In genomic region chr6:129621252-129621651, GRCh38 we compare ENCODE assay signal across 8 cellular contexts.
DNase-seq lines count a peak whose midpoint lies in the region; ATAC-seq and TF ChIP-seq lines count a peak whose summit lies in the region.

No MANE protein-coding gene starts in this region.

- H3K36me3 ChIP-seq in breast epithelium, result no peaks in the 10 kb centered on the region

- H3K4me1 Mint-ChIP-seq in MCF 10A (ENCODE audit: insufficient read depth, unreplicated experiment), result peaks cover 14% of the 10 kb centered on the region
- H3K4me1 Mint-ChIP-seq in stimulated activated naive B cell treated with anti-CD40 and anti-IgM and Interleukin-4, amounts not matched to agents 10 μg/mL and 1 μg/mL and 100 μg/mL, for 72 hours, result peaks cover 2 to 8% of the 10 kb centered on the region in 2 donors

- BruUV-seq in MCF 10A (replicated peaks; lab: Mats Ljungman, UMichigan), result no TSS peak

- H3K4me1 ChIP-seq in breast epithelium, result no peaks in the 10 kb centered on the region

- H3K36me3 Mint-ChIP-seq in MCF 10A (ENCODE audit: insufficient read depth, unreplicated experiment), result peaks cover 12% of the 10 kb centered on the region
- peaks cover 2 to 5% of the 10 kb centered on the region in 2 donors for H3K36me3 Mint-ChIP-seq in stimulated activated naive B cell treated with anti-CD40 and anti-IgM and Interleukin-4, amounts not matched to agents 10 μg/mL and 1 μg/mL and 100 μg/mL, for 72 hours

- CTCF ChIA-PET in MCF 10A (lab: Yijun Ruan, JAX), result interaction anchor here (2.4 kb wide), 1 partner anchor 109 kb away, joined by 9 read pairs; no protein-coding TSS in a partner anchor

- H3K9me3 Mint-ChIP-seq in MCF 10A (ENCODE audit: unreplicated experiment), result no peaks in the 10 kb centered on the region
- no peaks in the 10 kb centered on the region for H3K9me3 Mint-ChIP-seq in stimulated activated naive B cell treated with anti-CD40 and anti-IgM and Interleukin-4, amounts not matched to agents 10 μg/mL and 1 μg/mL and 100 μg/mL, for 72 hours

- no peak overlapping the region for H3K27ac Mint-ChIP-seq in MCF 10A (ENCODE audit: low read depth, unreplicated experiment)
- H3K27ac Mint-ChIP-seq in stimulated activated naive B cell treated with anti-CD40 and anti-IgM and Interleukin-4, amounts not matched to agents 10 μg/mL and 1 μg/mL and 100 μg/mL, for 72 hours, result no peak overlapping the region

- DNase-seq in MCF 10A (ENCODE audit: unreplicated experiment), result peak; percentile 26
- DNase-seq in breast epithelium (ENCODE audit: low spot score in 2 of 2), result no peak
- peak; percentile 18 for DNase-seq in UCSD-AML1 (lab: John Stamatoyannopoulos, UW; ENCODE audit: unreplicated experiment)
- DNase-seq in fibroblast of pulmonary artery (ENCODE audit: low read depth), result no peak
- DNase-seq in stimulated activated naive B cell treated with anti-CD40 and anti-IgM and Interleukin-4, amounts not matched to agents 10 μg/mL and 1 μg/mL and 100 μg/mL, for 72 hours, result peak; percentile 5
- no peak for DNase-seq in NCI-H1417 treated with DMSO at 0.1 percent for 48 hours (lab: John Stamatoyannopoulos, UW)
- no peak for DNase-seq in NCI-H2107 treated with DMSO at 0.1 percent for 48 hours (lab: John Stamatoyannopoulos, UW; ENCODE audit: unreplicated experiment)

- H3K27ac ChIP-seq in breast epithelium, result no peak overlapping the region

- TF ChIP-seq POLR2A in breast epithelium (IDR thresholded peaks at IDR 0.05) (no peak), GM18505 (IDR thresholded peaks at IDR 0.05; ENCODE audit: borderline replicate concordance, extremely low read depth, insufficient read depth, insufficient read length) (no peak)

- no peak overlapping the region for H3K4me3 ChIP-seq in breast epithelium
- no peak overlapping the region for H3K4me3 ChIP-seq in fibroblast of pulmonary artery (replicated peaks; ENCODE audit: low read depth, low read length)

- intact Hi-C loops in MCF 10A (cut with micrococcal nuclease) (loop anchor here (5.0 kb wide), 1 partner anchor 91 kb away; the partner anchor contains the start of gene ARHGAP18), breast epithelium (cut with DNase I; ENCODE audit: low total_unique reads) (no loop called here)

- H3K27me3 ChIP-seq in breast epithelium, result no peaks in the 10 kb centered on the region

- no peaks in the 10 kb centered on the region for H3K9me3 ChIP-seq in breast epithelium

- peak; percentile 70 to 80 for ATAC-seq in stimulated activated naive B cell treated with anti-CD40 and anti-IgM and Interleukin-4, amounts not matched to agents 10 μg/mL and 1 μg/mL and 100 μg/mL, for 72 hours (replicated peaks)
- ATAC-seq in GM18505 (IDR thresholded peaks at IDR 0.05; ENCODE audit: unreplicated experiment), result no peak

- POLR2A ChIA-PET in MCF 10A (lab: Yijun Ruan, JAX), result interaction anchor here (2.8 kb wide), 1 partner anchor 88 kb away, joined by 13 read pairs; the partner anchor contains the start of gene ARHGAP18

- TF ChIP-seq CTCF in MCF 10A (IDR thresholded peaks at IDR 0.05; ENCODE audit: unreplicated experiment), result peak; percentile 19
- no peak for TF ChIP-seq CTCF in breast epithelium (IDR thresholded peaks at IDR 0.05)
- peak; percentile 18 for TF ChIP-seq CTCF in fibroblast of pulmonary artery (IDR thresholded peaks at IDR 0.05; ENCODE audit: low read length, missing control alignments)

- H3K4me3 Mint-ChIP-seq in MCF 10A (ENCODE audit: unreplicated experiment), result no peak overlapping the region
- H3K4me3 Mint-ChIP-seq in stimulated activated naive B cell treated with anti-CD40 and anti-IgM and Interleukin-4, amounts not matched to agents 10 μg/mL and 1 μg/mL and 100 μg/mL, for 72 hours, result no peak overlapping the region

- H3K27me3 Mint-ChIP-seq in MCF 10A (ENCODE audit: insufficient read depth, unreplicated experiment), result no peaks in the 10 kb centered on the region
- H3K27me3 Mint-ChIP-seq in stimulated activated naive B cell treated with anti-CD40 and anti-IgM and Interleukin-4, amounts not matched to agents 10 μg/mL and 1 μg/mL and 100 μg/mL, for 72 hours, result no peaks in the 10 kb centered on the region

Comparison
In these comparisons a context has a peak if more than half of its experiments do, and no peak if none do; other contexts are left out.
1. DNase-seq: peak in MCF 10A (single experiment), UCSD-AML1 (single experiment) and stimulated activated naive B cell treated with anti-CD40 and anti-IgM and Interleukin-4, amounts not matched to agents 10 μg/mL and 1 μg/mL and 100 μg/mL, for 72 hours (single experiment); none in breast epithelium (0 of 2), fibroblast of pulmonary artery (single experiment), NCI-H1417 treated with DMSO at 0.1 percent for 48 hours (single experiment) and NCI-H2107 treated with DMSO at 0.1 percent for 48 hours (single experiment).
2. CTCF ChIP-seq: peak in MCF 10A (single experiment) and fibroblast of pulmonary artery (single experiment); none in breast epithelium (0 of 3).